In genomic region chr5:138605254-138605972, GRCh38 we compare ENCODE assay signal across 1 cellular context.
TF ChIP-seq lines count a peak whose summit lies in the region.

No MANE protein-coding gene starts in this region.

TF ChIP-seq in H1, 55 proteins besides CTCF, POLR2A, EP300 and RAD21 (continued from another document):
- no peak for TF ChIP-seq ATF2 (IDR thresholded peaks at IDR 0.05; ENCODE audit: low read length)
- no peak for TF ChIP-seq RBBP5 (IDR thresholded peaks at IDR 0.05; ENCODE audit: borderline replicate concordance, low read depth, low read length)
- no peak for TF ChIP-seq SAP30 (IDR thresholded peaks at IDR 0.05; ENCODE audit: insufficient read depth, insufficient replicate concordance, low read length)
- TF ChIP-seq E2F6 (IDR thresholded peaks at IDR 0.05): no peak
- TF ChIP-seq CEBPB (IDR thresholded peaks at IDR 0.05; ENCODE audit: low read depth, low read length): no peak
